18 cellular contexts compared by ENCODE assay signal in the genomic region with DNA sequence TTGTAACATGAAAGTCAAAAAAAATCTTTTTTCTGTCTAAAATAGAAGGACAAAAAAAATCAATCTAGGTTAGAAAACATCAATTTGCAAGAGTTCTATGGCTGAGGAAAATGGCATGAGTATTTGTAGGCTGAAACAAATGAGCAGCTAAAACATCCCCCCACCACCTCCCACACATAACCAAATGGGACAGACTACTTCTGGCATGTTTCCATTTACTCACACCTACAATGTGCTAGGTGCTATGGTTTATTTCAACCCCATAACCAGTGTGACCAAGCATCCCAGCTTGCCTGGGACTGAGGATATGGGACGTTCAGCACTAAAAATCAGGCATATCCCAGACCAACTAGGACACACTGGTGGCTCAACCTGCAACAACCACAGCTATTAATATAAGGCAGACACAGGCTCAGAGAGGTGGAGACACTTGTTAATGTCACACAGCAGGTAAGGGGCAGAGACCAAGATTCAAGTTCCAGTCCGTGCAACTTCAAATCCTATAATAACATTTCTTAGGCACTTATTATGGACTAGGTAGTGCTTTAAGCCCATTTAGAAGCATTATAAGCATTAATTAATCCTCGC.
DNase-seq lines count a peak whose midpoint lies in the region; ATAC-seq, FAIRE-seq and TF ChIP-seq lines count a peak whose summit lies in the region.
"Had no signal": no experiment of that assay in that cellular context is flagged by ENCODE, and none has a peak within 500 bp of the region (broad histone marks: within the 10 kb centered on the region; RNA-seq: fewer than 3 reads in every experiment).

No MANE protein-coding gene starts in this region.

- CTCF ChIA-PET in SK-N-SH (lab: Yijun Ruan, JAX) (interaction anchor here (0.6 to 1.5 kb wide), 6 partner anchors 13 to 451 kb away, joined by 3 to 7 read pairs (median 3); no protein-coding TSS in a partner anchor), K562 (lab: Yijun Ruan, JAX; ENCODE audit: low intra/inter-chr PET ratio) (no interaction called here), WTC11 (lab: Charles Lee) (interaction anchor here (0.7 kb wide), 1 partner anchor 92 kb away, joined by 4 read pairs; no protein-coding TSS in a partner anchor)

- H3K4me1 ChIP-seq in SK-N-SH (ENCODE audit: control insufficient read depth in 1 of 2, insufficient read depth in 2 of 2, low read depth in 1 of 2, low read length in 1 of 2) (peaks cover 13 to 76% of the 10 kb centered on the region in 2 experiments; a peak in 3 of 4 replicates), K562 (replicated peaks in 1 of 2; ENCODE audit: control insufficient read depth in 2 of 2, insufficient read depth in 2 of 2, low read length in 2 of 2) (no peaks in the 10 kb centered on the region)

- H3K9me3 Mint-ChIP-seq in WTC11: no peaks in the 10 kb centered on the region
- H3K9me3 Mint-ChIP-seq: nephron had no signal

- H3K4me1 Mint-ChIP-seq in WTC11: peaks cover 76% of the 10 kb centered on the region

- POLR2A ChIA-PET in SK-N-SH (lab: Yijun Ruan, JAX) (no interaction called here), K562 (lab: Yijun Ruan, JAX) (no interaction called here), WTC11 (lab: Charles Lee) (no interaction called here)

- no peaks in the 10 kb centered on the region for H3K36me3 Mint-ChIP-seq in WTC11

- H3K79me2 ChIP-seq in SK-N-SH (ENCODE audit: insufficient read depth) (peaks cover 100% of the 10 kb centered on the region), K562 (ENCODE audit: control insufficient read depth, insufficient read depth, low read length) (no peaks in the 10 kb centered on the region)

- H3K27ac Mint-ChIP-seq in WTC11: no peak overlapping the region

- no peak for TF ChIP-seq RAD21 in SK-N-SH (IDR thresholded peaks at IDR 0.05; ENCODE audit: low read length)
- no peak for TF ChIP-seq RAD21 in K562 (CRISPR knock-in tag; conservative IDR thresholded peaks at IDR 0.05 in 1 of 2, IDR thresholded peaks at IDR 0.05 in 1 of 2)

- TF ChIP-seq EP300 in SK-N-SH (IDR thresholded peaks at IDR 0.05; ENCODE audit: borderline replicate concordance in 1 of 2, low read depth in 1 of 2, low read length in 1 of 2) (no peak), K562 (IDR thresholded peaks at IDR 0.05; ENCODE audit: low read length) (no peak)

- H3F3A ChIP-seq in SK-N-SH (replicated peaks; ENCODE audit: insufficient read depth): peaks cover 39% of the 10 kb centered on the region

- peaks cover 3% of the 10 kb centered on the region for H3K9me1 ChIP-seq in K562 (ENCODE audit: control insufficient read depth, insufficient read depth, low read length)

- H3K27me3 ChIP-seq in SK-N-SH (ENCODE audit: insufficient read depth) (no peaks in the 10 kb centered on the region), K562 (ENCODE audit: control insufficient read depth in 2 of 2, insufficient read depth in 2 of 2, low read length in 2 of 2) (peaks cover 3 to 18% of the 10 kb centered on the region in 2 experiments; a peak in 4 of 5 replicates)
- H3K27me3 ChIP-seq: ascending aorta, heart right ventricle, tibial artery had no signal

- H3K36me3 ChIP-seq in SK-N-SH (replicated peaks in 1 of 2; ENCODE audit: control insufficient read depth in 1 of 2, insufficient read depth in 2 of 2, low read length in 1 of 2) (peaks cover 0 to 14% of the 10 kb centered on the region in 2 experiments), K562 (ENCODE audit: control insufficient read depth, insufficient read depth, low read length) (no peaks in the 10 kb centered on the region)
- H3K36me3 ChIP-seq: ascending aorta, heart right ventricle, tibial artery had no signal

- no peaks in the 10 kb centered on the region for H3K27me3 Mint-ChIP-seq in WTC11 (ENCODE audit: low read depth)

- ATAC-seq in SK-N-SH treated with all-trans-retinoic acid at 6 μM for 48 hours: no peak
- ATAC-seq in K562: no peak
- no peak for ATAC-seq in WTC11
- ATAC-seq: heart right ventricle had no signal

- FAIRE-seq in K562 (lab: Jason Lieb, UNC): no peak
- FAIRE-seq: HTR-8/SVneo had no signal

- H3K4me3 ChIP-seq in SK-N-SH (ENCODE audit: low read depth in 2 of 2, low read length in 1 of 2): no peak overlapping the region
- H3K4me3 ChIP-seq in K562: no peak overlapping the region
- H3K4me3 ChIP-seq: ascending aorta, heart right ventricle, lung, tibial artery had no signal

- BruUV-seq in K562 (replicated peaks; lab: Mats Ljungman, UMichigan): no TSS peak

- no peak for TF ChIP-seq POLR2A in K562 (conservative IDR thresholded peaks at IDR 0.05)

- in situ Hi-C loops in K562 (cut with MboI): no loop called here

- H3K4me2 ChIP-seq in SK-N-SH (no peak overlapping the region), K562 (ENCODE audit: insufficient read depth, low read length) (no peak overlapping the region)

- 91% methylated on average over 3 of the region's 3 CpGs for WGBS in SK-N-SH (ENCODE audit: low lambda C conversion rate)
- 0% methylated on average over 3 of the region's 3 CpGs for WGBS in K562 (ENCODE audit: insufficient coverage, low coverage, missing lambda C conversion rate)

- H3K9ac ChIP-seq in SK-N-SH (no peak overlapping the region), K562 (ENCODE audit: insufficient read depth in 1 of 2, low read depth in 2 of 2, low read length in 2 of 2) (no peak overlapping the region)

- H3K4me3 Mint-ChIP-seq in WTC11: no peak overlapping the region
- H3K4me3 Mint-ChIP-seq: nephron had no signal

- no peaks in the 10 kb centered on the region for H3K9me2 ChIP-seq in SK-N-SH

- TF ChIP-seq CTCF in SK-N-SH (IDR thresholded peaks at IDR 0.05) (no peak), K562 (IDR thresholded peaks at IDR 0.05 in 2 of 3, conservative IDR thresholded peaks at IDR 0.05 in 1 of 3; ENCODE audit: insufficient read depth in 2 of 3, low read depth in 1 of 3, low read length in 3 of 3) (no peak), WTC11 (IDR thresholded peaks at IDR 0.05) (no peak)

- intact Hi-C loops in K562 (cut with micrococcal nuclease): no loop called here

- H2AFZ ChIP-seq in SK-N-SH (ENCODE audit: low read depth) (no peak overlapping the region), K562 (ENCODE audit: low read depth, low read length) (no peak overlapping the region)

- H3K27ac ChIP-seq in SK-N-SH (ENCODE audit: low read depth in 2 of 2, low read length in 1 of 2): peak overlapping the region; percentile 7 to 94; a peak in 3 of 4 replicates
- H3K27ac ChIP-seq in K562 (ENCODE audit: extremely low read depth, low read depth, low read length): no peak overlapping the region
- H3K27ac ChIP-seq in substantia nigra (ENCODE audit: low read depth, low read length, poor library complexity, severe bottlenecking): no peak overlapping the region
- H3K27ac ChIP-seq: 22Rv1, ascending aorta, heart right ventricle, tibial artery had no signal

- H3K9me3 ChIP-seq in SK-N-SH: no peaks in the 10 kb centered on the region
- H3K9me3 ChIP-seq in K562 (replicated peaks; ENCODE audit: control insufficient read depth, insufficient read depth, low read depth, low read length): no peaks in the 10 kb centered on the region
- H3K9me3 ChIP-seq: ascending aorta, heart right ventricle, tibial artery had no signal

- peaks cover 100% of the 10 kb centered on the region for H4K20me1 ChIP-seq in SK-N-SH (ENCODE audit: insufficient read depth)
- H4K20me1 ChIP-seq in K562 (replicated peaks; ENCODE audit: control insufficient read depth, insufficient read depth, low read length): peaks cover 3% of the 10 kb centered on the region; the same call in 1 of the 2 replicates

- DNase-seq in SK-N-SH (no peak), K562 (ENCODE audit: extremely low read depth in 1 of 4, low spot score in 3 of 4) (no peak), DMS 273 (lab: John Stamatoyannopoulos, UW; ENCODE audit: unreplicated experiment) (no peak), substantia nigra (lab: John Stamatoyannopoulos, UW) (no peak), WTC11 (ENCODE audit: low spot score) (no peak)
- DNase-seq in stimulated activated naive CD4-positive, alpha-beta T cell treated with Interleukin-2 at 50 U/mL for 16 hours (lab: John Stamatoyannopoulos, UW): peak; percentile 26
- DNase-seq in stimulated activated naive CD4-positive, alpha-beta T cell (lab: John Stamatoyannopoulos, UW): no peak
- DNase-seq: DMS 273 treated with DMSO at 0.1 percent for 48 hours, heart right ventricle, NCI-H1105 treated with DMSO at 0.1 percent for 48 hours, NCI-H510A treated with DMSO at 0.1 percent for 48 hours, tibial artery had no signal

TF ChIP-seq in SK-N-SH, 30 proteins besides CTCF, POLR2A, EP300 and RAD21:
- TF ChIP-seq, protein P1, sequence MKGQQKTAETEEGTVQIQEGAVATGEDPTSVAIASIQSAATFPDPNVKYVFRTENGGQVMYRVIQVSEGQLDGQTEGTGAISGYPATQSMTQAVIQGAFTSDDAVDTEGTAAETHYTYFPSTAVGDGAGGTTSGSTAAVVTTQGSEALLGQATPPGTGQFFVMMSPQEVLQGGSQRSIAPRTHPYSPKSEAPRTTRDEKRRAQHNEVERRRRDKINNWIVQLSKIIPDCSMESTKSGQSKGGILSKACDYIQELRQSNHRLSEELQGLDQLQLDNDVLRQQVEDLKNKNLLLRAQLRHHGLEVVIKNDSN (IDR thresholded peaks at IDR 0.05; ENCODE audit: borderline replicate concordance, low read depth): no peak

TF ChIP-seq in K562, 482 proteins besides CTCF, POLR2A, EP300 and RAD21 (continues in another document):
- TF ChIP-seq HDAC3 (IDR thresholded peaks at IDR 0.05; ENCODE audit: borderline replicate concordance, partially characterized antibody): no peak
- TF ChIP-seq SMAD2 (IDR thresholded peaks at IDR 0.05; ENCODE audit: low read depth, low read length): no peak

TF ChIP-seq in WTC11, 78 proteins besides CTCF, POLR2A, EP300 and RAD21:
- TF ChIP-seq SP1 (CRISPR knock-in tag; conservative IDR thresholded peaks at IDR 0.05) (no peak), NR2C2 (CRISPR knock-in tag; IDR thresholded peaks at IDR 0.05) (no peak)

Comparison
In these comparisons a context has a peak if more than half of its experiments do, and no peak if none do; other contexts are left out.
1. H3K27ac ChIP-seq: peak in SK-N-SH (2 of 2); none in K562 (single experiment) and substantia nigra (single experiment).